8 cellular contexts compared by ENCODE assay signal in genomic region chr11:57336111-57336666, GRCh38. TPM values are rescaled to one million over a fixed set of nuclear protein-coding genes. Genes with fewer than 3 reads are reported as not detected.
DNase-seq lines count a peak whose midpoint lies in the region; ATAC-seq lines count a peak whose summit lies in the region.

No MANE protein-coding gene starts in this region.

- H3K4me1 ChIP-seq in iPS-15b (ENCODE audit: control insufficient read depth, insufficient read depth, low read length): peaks cover 13% of the 10 kb centered on the region

- intact Hi-C loops in Right ventricle myocardium inferior (cut with DNase I) (no loop called here), left ventricle myocardium superior (cut with micrococcal nuclease) (no loop called here)

- ATAC-seq in Right ventricle myocardium inferior (peak; percentile 3), left ventricle myocardium superior (no peak), HG03432 (IDR thresholded peaks at IDR 0.05; ENCODE audit: unreplicated experiment) (no peak)
- peak; percentile 42 for ATAC-seq in stimulated activated naive CD8-positive, alpha-beta T cell treated with anti-CD3 and anti-CD28 coated beads, Interleukin-15, amount 100 ng/mL, for 72 hours

- H3K27ac Mint-ChIP-seq in activated T-cell treated with anti-CD3 and anti-CD28 coated beads, Interleukin-2, amount 50 U/mL, for 24 hours: peak overlapping the region; percentile 99
- peak overlapping the region; percentile 98 to 100 for H3K27ac Mint-ChIP-seq in stimulated activated naive CD8-positive, alpha-beta T cell treated with anti-CD3 and anti-CD28 coated beads, Interleukin-15, amount 100 ng/mL, for 72 hours

- peaks cover 23% of the 10 kb centered on the region for H3K36me3 ChIP-seq in iPS-15b (ENCODE audit: control insufficient read depth, insufficient read depth, low read length)

- H3K4me1 Mint-ChIP-seq in activated T-cell treated with anti-CD3 and anti-CD28 coated beads, Interleukin-2, amount 50 U/mL, for 24 hours (ENCODE audit: low read depth): peaks cover 44% of the 10 kb centered on the region
- H3K4me1 Mint-ChIP-seq in stimulated activated naive CD8-positive, alpha-beta T cell treated with anti-CD3 and anti-CD28 coated beads, Interleukin-15, amount 100 ng/mL, for 72 hours: peaks cover 53% of the 10 kb centered on the region

- H3K9me3 ChIP-seq in iPS-15b (ENCODE audit: control insufficient read depth, insufficient read depth, low read length): no peaks in the 10 kb centered on the region

- peak overlapping the region; percentile 23 for H3K4me3 ChIP-seq in iPS-15b (ENCODE audit: low read depth, low read length)

- DNase-seq in Right ventricle myocardium inferior (ENCODE audit: missing footprints): no peak
- no peak for DNase-seq in left ventricle myocardium superior
- DNase-seq in activated T-cell treated with anti-CD3 and anti-CD28 coated beads, Interleukin-2, amount 50 U/mL, for 24 hours: peak; percentile 45
- peak in 1 of 2 donors; percentile 34 for DNase-seq in stimulated activated naive CD8-positive, alpha-beta T cell treated with anti-CD3 and anti-CD28 coated beads, Interleukin-15, amount 100 ng/mL, for 72 hours
- no peak for DNase-seq in T1000 (lab: John Stamatoyannopoulos, UW)
- no peak for DNase-seq in NCI-H1417 treated with DMSO at 0.1 percent for 48 hours (lab: John Stamatoyannopoulos, UW)

- H3K27me3 Mint-ChIP-seq in activated T-cell treated with anti-CD3 and anti-CD28 coated beads, Interleukin-2, amount 50 U/mL, for 24 hours: no peaks in the 10 kb centered on the region
- H3K27me3 Mint-ChIP-seq in stimulated activated naive CD8-positive, alpha-beta T cell treated with anti-CD3 and anti-CD28 coated beads, Interleukin-15, amount 100 ng/mL, for 72 hours: peaks cover 8% of the 10 kb centered on the region

- H3K9ac ChIP-seq in iPS-15b (ENCODE audit: low read depth, low read length): peak overlapping the region; percentile 27

- peaks cover 44% of the 10 kb centered on the region for H3K36me3 Mint-ChIP-seq in activated T-cell treated with anti-CD3 and anti-CD28 coated beads, Interleukin-2, amount 50 U/mL, for 24 hours (ENCODE audit: low read depth)

- peaks cover 12% of the 10 kb centered on the region for H3K27me3 ChIP-seq in iPS-15b (ENCODE audit: control insufficient read depth, insufficient read depth, low read length)

- H3K9me3 Mint-ChIP-seq in activated T-cell treated with anti-CD3 and anti-CD28 coated beads, Interleukin-2, amount 50 U/mL, for 24 hours: no peaks in the 10 kb centered on the region
- no peaks in the 10 kb centered on the region for H3K9me3 Mint-ChIP-seq in stimulated activated naive CD8-positive, alpha-beta T cell treated with anti-CD3 and anti-CD28 coated beads, Interleukin-15, amount 100 ng/mL, for 72 hours

- peak overlapping the region; percentile 98 for H3K4me3 Mint-ChIP-seq in activated T-cell treated with anti-CD3 and anti-CD28 coated beads, Interleukin-2, amount 50 U/mL, for 24 hours
- H3K4me3 Mint-ChIP-seq in stimulated activated naive CD8-positive, alpha-beta T cell treated with anti-CD3 and anti-CD28 coated beads, Interleukin-15, amount 100 ng/mL, for 72 hours: peak overlapping the region; percentile 97 to 100

RNA-seq across cellular contexts. Expression of gene SSRP1, which starts 0.5 kb away (rescaled TPM):
- total RNA-seq in Right ventricle myocardium inferior (33.8 TPM), left ventricle myocardium superior (38.4 TPM)

RNA-seq across cellular contexts. Expression of gene P2RX3, which starts 2.0 kb away (rescaled TPM):
- total RNA-seq in Right ventricle myocardium inferior (3.2 TPM), left ventricle myocardium superior (4.5 TPM)

RNA-seq across cellular contexts. Expression of gene TNKS1BP1, which starts 11.4 kb away (rescaled TPM):
- 51.2 TPM for total RNA-seq in Right ventricle myocardium inferior
- total RNA-seq in left ventricle myocardium superior: 44.4 TPM

RNA-seq across cellular contexts. Expression of gene PRG3, which starts 44.8 kb away (rescaled TPM):
- total RNA-seq in Right ventricle myocardium inferior (not detected), left ventricle myocardium superior (not detected)

RNA-seq across cellular contexts. Expression of gene PRG2, which starts 54.3 kb away (rescaled TPM):
- total RNA-seq in Right ventricle myocardium inferior: not detected
- not detected for total RNA-seq in left ventricle myocardium superior

Comparison
In these comparisons a context has a peak if more than half of its experiments do, and no peak if none do; other contexts are left out.
1. ATAC-seq: peak in Right ventricle myocardium inferior (single experiment) and stimulated activated naive CD8-positive, alpha-beta T cell treated with anti-CD3 and anti-CD28 coated beads, Interleukin-15, amount 100 ng/mL, for 72 hours (single experiment); none in left ventricle myocardium superior (single experiment) and HG03432 (single experiment).